In genomic region chr9:97851450-97851883, GRCh38 we compare ENCODE assay signal across 1 cellular context.
TF ChIP-seq lines count a peak whose summit lies in the region.

No MANE protein-coding gene starts in this region.

TF ChIP-seq in neural cell, 6 proteins besides CTCF, POLR2A, EP300 and RAD21 (continued from another document):
- TF ChIP-seq TAF1 (IDR thresholded peaks at IDR 0.05; ENCODE audit: low read depth) (no peak), EZH2 (IDR thresholded peaks at IDR 0.05; ENCODE audit: borderline replicate concordance, insufficient read depth, low read length, poor library complexity, severe bottlenecking) (peak; percentile 3), MXI1 (conservative IDR thresholded peaks at IDR 0.05; ENCODE audit: poor library complexity, severe bottlenecking) (no peak), POLR2AphosphoS5 (IDR thresholded peaks at IDR 0.05) (no peak)
- TF ChIP-seq, protein P1, sequence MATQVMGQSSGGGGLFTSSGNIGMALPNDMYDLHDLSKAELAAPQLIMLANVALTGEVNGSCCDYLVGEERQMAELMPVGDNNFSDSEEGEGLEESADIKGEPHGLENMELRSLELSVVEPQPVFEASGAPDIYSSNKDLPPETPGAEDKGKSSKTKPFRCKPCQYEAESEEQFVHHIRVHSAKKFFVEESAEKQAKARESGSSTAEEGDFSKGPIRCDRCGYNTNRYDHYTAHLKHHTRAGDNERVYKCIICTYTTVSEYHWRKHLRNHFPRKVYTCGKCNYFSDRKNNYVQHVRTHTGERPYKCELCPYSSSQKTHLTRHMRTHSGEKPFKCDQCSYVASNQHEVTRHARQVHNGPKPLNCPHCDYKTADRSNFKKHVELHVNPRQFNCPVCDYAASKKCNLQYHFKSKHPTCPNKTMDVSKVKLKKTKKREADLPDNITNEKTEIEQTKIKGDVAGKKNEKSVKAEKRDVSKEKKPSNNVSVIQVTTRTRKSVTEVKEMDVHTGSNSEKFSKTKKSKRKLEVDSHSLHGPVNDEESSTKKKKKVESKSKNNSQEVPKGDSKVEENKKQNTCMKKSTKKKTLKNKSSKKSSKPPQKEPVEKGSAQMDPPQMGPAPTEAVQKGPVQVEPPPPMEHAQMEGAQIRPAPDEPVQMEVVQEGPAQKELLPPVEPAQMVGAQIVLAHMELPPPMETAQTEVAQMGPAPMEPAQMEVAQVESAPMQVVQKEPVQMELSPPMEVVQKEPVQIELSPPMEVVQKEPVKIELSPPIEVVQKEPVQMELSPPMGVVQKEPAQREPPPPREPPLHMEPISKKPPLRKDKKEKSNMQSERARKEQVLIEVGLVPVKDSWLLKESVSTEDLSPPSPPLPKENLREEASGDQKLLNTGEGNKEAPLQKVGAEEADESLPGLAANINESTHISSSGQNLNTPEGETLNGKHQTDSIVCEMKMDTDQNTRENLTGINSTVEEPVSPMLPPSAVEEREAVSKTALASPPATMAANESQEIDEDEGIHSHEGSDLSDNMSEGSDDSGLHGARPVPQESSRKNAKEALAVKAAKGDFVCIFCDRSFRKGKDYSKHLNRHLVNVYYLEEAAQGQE (IDR thresholded peaks at IDR 0.05; ENCODE audit: borderline replicate concordance) = no peak
